16 cellular contexts compared by ENCODE assay signal in the genomic region with DNA sequence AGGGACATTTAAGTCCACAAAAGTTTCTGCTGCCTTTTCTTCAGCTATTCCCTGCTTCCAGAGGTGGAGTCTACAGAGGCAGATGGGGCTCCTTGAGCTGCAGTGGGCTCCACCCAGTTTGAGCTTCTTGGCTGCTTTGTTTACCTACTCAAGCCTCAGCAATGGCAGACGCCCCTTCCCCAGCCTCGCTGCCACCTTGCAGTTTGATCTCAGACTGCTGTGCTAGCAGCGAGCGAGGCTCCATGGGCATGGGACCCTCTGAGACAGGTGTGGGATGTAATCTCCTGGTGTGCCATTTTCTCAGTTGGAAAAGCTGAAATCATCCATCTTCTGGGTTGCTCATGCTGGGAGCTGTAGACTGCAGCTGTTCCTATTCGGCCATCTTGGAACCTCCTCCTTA. TPM values are rescaled to one million over a fixed set of nuclear protein-coding genes. Genes with fewer than 3 reads are reported as not detected.
"Had no signal": no experiment of that assay in that cellular context is flagged by ENCODE, and none has a peak within 500 bp of the region (broad histone marks: within the 10 kb centered on the region; RNA-seq: fewer than 3 reads in every experiment).

No MANE protein-coding gene starts in this region.

RNA-seq across cellular contexts. Expression of gene PLSCR2, which starts 29.1 kb away (rescaled TPM):
- total RNA-seq: activated naive CD4-positive, alpha-beta T cell treated with anti-CD3 and anti-CD28 coated beads for 36 hours; activated naive CD4-positive, alpha-beta T cell treated with anti-CD3 and anti-CD28 coated beads, Interleukin-2, amount 50 U/mL, for 72 hours; activated naive CD8-positive, alpha-beta T cell treated with anti-CD3 and anti-CD28 coated beads for 36 hours; activated naive CD8-positive, alpha-beta T cell treated with anti-CD3 and anti-CD28 coated beads, Interleukin-2, amount 10 ng/mL, durations not matched to agents 7 days and 5 days; activated T-helper 1 cell treated with anti-CD3 and anti-CD28 coated beads, Interleukin-12 subunit alpha, Interleukin-12 subunit beta, Interleukin-2, Interleukin-4 antibody, amounts not matched to agents 30 ng/mL and 10 ng/mL and 1 ng/mL, durations not matched to agents 14 hours and 24 hours and 36 hours; activated T-helper 17 cell treated with anti-CD3 and anti-CD28 coated beads, Interleukin-2, amount 50 U/mL, for 72 hours; activated T-helper 2 cell treated with anti-CD3 and anti-CD28 coated beads, Interferon-gamma antibody, Interleukin-2, Interleukin-4, amounts not matched to agents 10 μg/mL and 5 μg/mL and 100 μg/mL, durations not matched to agents 14 hours and 24 hours and 36 hours; ascending aorta; astrocyte; body of pancreas; bronchial epithelial cell; cardiac muscle cell; cerebellum; chondrocyte had no signal
- polyA plus RNA-seq: adrenal gland, aorta, cardiac muscle cell had no signal
